In the genomic region with DNA sequence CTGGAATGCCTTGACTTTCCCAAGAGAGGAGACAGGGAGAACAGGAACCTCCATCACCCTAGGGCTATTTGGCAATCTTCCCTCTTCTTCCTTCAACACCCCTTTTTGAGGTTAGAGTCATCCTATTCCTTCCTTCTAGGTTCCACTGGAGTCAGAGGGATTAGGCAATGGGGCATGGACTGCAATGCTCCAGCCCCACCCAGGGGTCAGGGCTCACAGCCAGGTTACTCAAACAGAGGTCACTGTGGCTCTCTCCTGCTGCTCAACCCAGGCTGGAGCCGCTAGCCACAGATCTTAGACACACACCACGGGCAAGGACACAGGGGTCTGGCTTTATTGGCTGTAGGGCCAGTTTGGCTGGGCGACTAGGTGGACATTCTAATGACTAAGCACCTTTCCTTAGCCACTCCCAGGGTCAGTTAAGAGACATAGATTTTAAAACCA, we compare ENCODE assay signal across 13 cellular contexts.
A peak's percentile ranks its signal among the peaks of the same experiment; 100 is the strongest.
DNase-seq lines count a peak whose midpoint lies in the region; ATAC-seq, FAIRE-seq and TF ChIP-seq lines count a peak whose summit lies in the region.
"Had no signal": no experiment of that assay in that cellular context is flagged by ENCODE, and none has a peak within 500 bp of the region (broad histone marks: within the 10 kb centered on the region; RNA-seq: fewer than 3 reads in every experiment).

No MANE protein-coding gene starts in this region.

- H3K36me3 Mint-ChIP-seq in CD14-positive monocyte: no peaks in the 10 kb centered on the region
- H3K36me3 Mint-ChIP-seq in activated naive CD4-positive, alpha-beta T cell treated with anti-CD3 and anti-CD28 coated beads, Interleukin-2, amount 50 U/mL, for 72 hours: no peaks in the 10 kb centered on the region
- H3K36me3 Mint-ChIP-seq: brain had no signal

- TF ChIP-seq CTCF in CD14-positive monocyte (IDR thresholded peaks at IDR 0.05) (no peak), H1 (IDR thresholded peaks at IDR 0.05; ENCODE audit: control extremely low read depth in 1 of 3, insufficient read depth in 1 of 3, low read depth in 1 of 3, low read length in 3 of 3) (no peak)

- H2BK15ac ChIP-seq in H1 (ENCODE audit: low read length): no peak overlapping the region
- no peak overlapping the region for H2BK15ac ChIP-seq in mesendoderm (replicated peaks; ENCODE audit: low read depth)

- H4K91ac ChIP-seq in H1 (replicated peaks; ENCODE audit: insufficient read length, low read length): no peak overlapping the region

- H3K56ac ChIP-seq in H1 (replicated peaks; ENCODE audit: insufficient read length, low read depth, low read length) (no peak overlapping the region), mesendoderm (ENCODE audit: low read length) (peak overlapping the region; percentile 57)

- H3K9me3 Mint-ChIP-seq in CD14-positive monocyte: no peaks in the 10 kb centered on the region
- peaks cover 0 to 5% of the 10 kb centered on the region in 2 donors for H3K9me3 Mint-ChIP-seq in activated naive CD4-positive, alpha-beta T cell treated with anti-CD3 and anti-CD28 coated beads, Interleukin-2, amount 50 U/mL, for 72 hours

- H2BK5ac ChIP-seq in H1 (ENCODE audit: low read depth, low read length): no peak overlapping the region
- no peak overlapping the region for H2BK5ac ChIP-seq in mesendoderm (ENCODE audit: low read length)

- CTCF ChIA-PET in H1 (lab: Charles Lee; ENCODE audit: partially characterized antibody): interaction anchor here (0.8 kb wide), 1 partner anchor 275 kb away, joined by 3 read pairs; no protein-coding TSS in a partner anchor

- H4K5ac ChIP-seq in H1 (ENCODE audit: insufficient read length, low read depth, low read length): no peak overlapping the region
- no peak overlapping the region for H4K5ac ChIP-seq in mesendoderm (ENCODE audit: low read length)

- TF ChIP-seq EP300 in H1 (IDR thresholded peaks at IDR 0.05; ENCODE audit: borderline replicate concordance in 1 of 2, low read depth in 2 of 2, low read length in 2 of 2): no peak

- H3K9ac ChIP-seq in H1 (replicated peaks in 1 of 4; ENCODE audit: extremely low read depth in 1 of 4, low read depth in 3 of 4, low read length in 3 of 4) (no peak overlapping the region), mesendoderm (ENCODE audit: low read length) (no peak overlapping the region)

- no peaks in the 10 kb centered on the region for H3K23me2 ChIP-seq in H1 (ENCODE audit: low read depth, low read length)

- H3K4me1 ChIP-seq in H1 (replicated peaks in 1 of 4; ENCODE audit: control insufficient read depth in 3 of 4, insufficient read depth in 4 of 4, low read length in 3 of 4): no peaks in the 10 kb centered on the region
- no peaks in the 10 kb centered on the region for H3K4me1 ChIP-seq in mesendoderm (ENCODE audit: control insufficient read depth, low read depth, low read length)

- intact Hi-C loops in CD14-positive monocyte (cut with micrococcal nuclease): no loop called here

- H3K27ac ChIP-seq in H1 (ENCODE audit: low read depth, low read length) (no peak overlapping the region), mesendoderm (ENCODE audit: low read depth, low read length) (no peak overlapping the region)

- POLR2A ChIA-PET in H1 (lab: Charles Lee; ENCODE audit: partially characterized antibody): no interaction called here

- H4K8ac ChIP-seq in H1 (ENCODE audit: extremely low read depth, insufficient read depth, low read length) (no peak overlapping the region), mesendoderm (ENCODE audit: low read depth, low read length) (no peak overlapping the region)

- no peak overlapping the region for H3K4ac ChIP-seq in H1 (replicated peaks; ENCODE audit: insufficient read length, low read depth, low read length)
- H3K4ac ChIP-seq in mesendoderm (ENCODE audit: low read depth, low read length): no peak overlapping the region

- H3K23ac ChIP-seq in H1 (ENCODE audit: insufficient read length) (no peak overlapping the region), mesendoderm (ENCODE audit: low read length) (no peak overlapping the region)

- H3K36me3 ChIP-seq in H1 (ENCODE audit: control insufficient read depth in 2 of 4, insufficient read depth in 4 of 4, low read length in 3 of 4) (no peaks in the 10 kb centered on the region; a peak in 1 of 8 replicates), mesendoderm (ENCODE audit: control insufficient read depth, insufficient read depth, low read length) (no peaks in the 10 kb centered on the region)

- no peaks in the 10 kb centered on the region for H3K79me1 ChIP-seq in H1 (ENCODE audit: low read depth, low read length)
- no peaks in the 10 kb centered on the region for H3K79me1 ChIP-seq in mesendoderm (ENCODE audit: low read length)

- H3K18ac ChIP-seq in H1 (ENCODE audit: extremely low read depth, low read length) (no peak overlapping the region), mesendoderm (ENCODE audit: low read length) (no peak overlapping the region)

- no peak for ATAC-seq in activated naive CD4-positive, alpha-beta T cell treated with anti-CD3 and anti-CD28 coated beads, Interleukin-2, amount 50 U/mL, for 72 hours
- ATAC-seq in stimulated activated naive CD8-positive, alpha-beta T cell treated with anti-CD3 and anti-CD28 coated beads, Interleukin-15, Interleukin-2, amounts not matched to agents 100 U/mL and 50 U/mL, for 24 hours: no peak
- ATAC-seq in GM21515 (IDR thresholded peaks at IDR 0.05; ENCODE audit: unreplicated experiment): no peak

- no peak for FAIRE-seq in H1 (lab: Jason Lieb, UNC)

- H3K27me3 Mint-ChIP-seq in CD14-positive monocyte (ENCODE audit: low read depth in 3 of 3): peaks cover 0 to 2% (median 0%) of the 10 kb centered on the region in 3 donors
- H3K27me3 Mint-ChIP-seq: brain had no signal

- H3K4me3 ChIP-seq in H1 (ENCODE audit: extremely low read depth in 1 of 4, insufficient read depth in 2 of 4, low read depth in 3 of 4, low read length in 4 of 4): no peak overlapping the region
- H3K4me3 ChIP-seq in mesendoderm (ENCODE audit: low read length): no peak overlapping the region

- peak overlapping the region; percentile 28 to 78 for H3K4me3 Mint-ChIP-seq in CD14-positive monocyte
- H3K4me3 Mint-ChIP-seq: B cell, brain had no signal

- no peak overlapping the region for H3K14ac ChIP-seq in H1 (ENCODE audit: insufficient read length)

- H2BK120ac ChIP-seq in H1 (replicated peaks; ENCODE audit: low read depth, low read length) (no peak overlapping the region), mesendoderm (ENCODE audit: low read depth, low read length) (no peak overlapping the region)

- peak overlapping the region; percentile 88 to 97 (median 92) for H3K27ac Mint-ChIP-seq in CD14-positive monocyte
- no peak overlapping the region for H3K27ac Mint-ChIP-seq in activated naive CD4-positive, alpha-beta T cell treated with anti-CD3 and anti-CD28 coated beads, Interleukin-2, amount 50 U/mL, for 72 hours
- H3K27ac Mint-ChIP-seq: B cell, brain had no signal

- H2BK12ac ChIP-seq in H1 (ENCODE audit: low read depth, low read length): no peak overlapping the region

- TF ChIP-seq POLR2A in H1 (IDR thresholded peaks at IDR 0.05; ENCODE audit: control extremely low read depth in 1 of 2, low read depth in 2 of 2, low read length in 2 of 2): no peak

- peak; percentile 15 to 28; a peak in 3 of 4 replicates for TF ChIP-seq RAD21 in H1 (IDR thresholded peaks at IDR 0.05 in 1 of 2, conservative IDR thresholded peaks at IDR 0.05 in 1 of 2; ENCODE audit: low read depth in 2 of 2, low read length in 2 of 2)

- H2AFZ ChIP-seq in H1 (ENCODE audit: low read length): no peak overlapping the region

- H3K79me2 ChIP-seq in H1 (ENCODE audit: control insufficient read depth in 1 of 2, insufficient read depth in 2 of 2, low read length in 2 of 2) (no peaks in the 10 kb centered on the region), mesendoderm (ENCODE audit: control insufficient read depth, insufficient read depth, low read length) (no peaks in the 10 kb centered on the region)

- H4K20me1 ChIP-seq in H1 (replicated peaks in 1 of 2; ENCODE audit: control insufficient read depth in 1 of 2, insufficient read depth in 2 of 2, low read length in 2 of 2): no peaks in the 10 kb centered on the region

- H3K27me3 ChIP-seq in H1 (replicated peaks in 1 of 4; ENCODE audit: control insufficient read depth in 3 of 4, extremely low read depth in 1 of 4, insufficient read depth in 3 of 4, low read length in 3 of 4) (no peaks in the 10 kb centered on the region), mesendoderm (ENCODE audit: insufficient read depth, low read length, poor library complexity) (no peaks in the 10 kb centered on the region)

- no peak overlapping the region for H2BK20ac ChIP-seq in H1 (ENCODE audit: low read length)

- no peaks in the 10 kb centered on the region for H3K9me3 ChIP-seq in H1 (ENCODE audit: insufficient read depth in 2 of 2, low read depth in 1 of 2, low read length in 1 of 2)

- H3K4me2 ChIP-seq in H1 (ENCODE audit: insufficient read depth in 1 of 2, low read depth in 2 of 2, low read length in 2 of 2) (no peak overlapping the region), mesendoderm (ENCODE audit: low read length) (no peak overlapping the region)

- peaks cover 72% of the 10 kb centered on the region for H3K4me1 Mint-ChIP-seq in CD14-positive monocyte
- H3K4me1 Mint-ChIP-seq: brain had no signal

- no peak overlapping the region for H2AK5ac ChIP-seq in H1 (ENCODE audit: low read depth, low read length)
- no peak overlapping the region for H2AK5ac ChIP-seq in mesendoderm (ENCODE audit: low read length)

- peak; percentile 83 for DNase-seq in CD14-positive monocyte (ENCODE audit: low spot score)
- DNase-seq in MV-4-11 (lab: John Stamatoyannopoulos, UW): peak; percentile 67
- DNase-seq in H1 (ENCODE audit: low read depth in 1 of 2, low spot score in 2 of 2): no peak
- peak; percentile 26 for DNase-seq in mesendoderm
- DNase-seq in activated naive CD4-positive, alpha-beta T cell treated with anti-CD3 and anti-CD28 coated beads, Interleukin-2, amount 50 U/mL, for 72 hours (ENCODE audit: low spot score in 2 of 2): no peak
- DNase-seq in NCI-H82 treated with DMSO at 0.1 percent for 48 hours (lab: John Stamatoyannopoulos, UW; ENCODE audit: unreplicated experiment): no peak
- no peak for DNase-seq in stimulated activated naive CD8-positive, alpha-beta T cell treated with anti-CD3 and anti-CD28 coated beads, Interleukin-15, Interleukin-2, amounts not matched to agents 100 U/mL and 50 U/mL, for 24 hours
- DNase-seq: glutamatergic neuron, NCI-H187, SHP77 had no signal

- WGBS in H1 (ENCODE audit: extremely low coverage in 1 of 2, insufficient coverage in 1 of 2, insufficient read length in 1 of 2, insufficient replicate concordance in 2 of 2, low coverage in 1 of 2, low lambda C conversion rate in 2 of 2, missing lambda C conversion rate in 1 of 2), 2 experiments: 88% methylated on average over 3 of the region's 3 CpGs; no CpG with 5 or more reads in 1 of the 2 experiments
- no CpG with 5 or more reads among the region's 3 CpGs for WGBS in mesendoderm (ENCODE audit: extremely low coverage, insufficient coverage, low lambda C conversion rate)

TF ChIP-seq in H1, 55 proteins besides CTCF, POLR2A, EP300 and RAD21 (continues in another document):
- no peak for TF ChIP-seq SP2 (IDR thresholded peaks at IDR 0.05; ENCODE audit: low read length)
- TF ChIP-seq SIN3A (conservative IDR thresholded peaks at IDR 0.05 in 1 of 2, IDR thresholded peaks at IDR 0.05 in 1 of 2; ENCODE audit: low read depth in 1 of 2, low read length in 2 of 2): no peak
- no peak for TF ChIP-seq JUN (IDR thresholded peaks at IDR 0.05; ENCODE audit: low read depth, low read length)
- no peak for TF ChIP-seq GABPA (IDR thresholded peaks at IDR 0.05; ENCODE audit: borderline replicate concordance, insufficient read depth, low read length)

Comparison
In these comparisons a context has a peak if more than half of its experiments do, and no peak if none do; other contexts are left out.
1. DNase-seq: peak in CD14-positive monocyte (single experiment), MV-4-11 (single experiment) and mesendoderm (single experiment); none in H1 (0 of 2), activated naive CD4-positive, alpha-beta T cell treated with anti-CD3 and anti-CD28 coated beads, Interleukin-2, amount 50 U/mL, for 72 hours (0 of 2), NCI-H82 treated with DMSO at 0.1 percent for 48 hours (single experiment) and stimulated activated naive CD8-positive, alpha-beta T cell treated with anti-CD3 and anti-CD28 coated beads, Interleukin-15, Interleukin-2, amounts not matched to agents 100 U/mL and 50 U/mL, for 24 hours (single experiment).
2. H3K27ac Mint-ChIP-seq: peak in CD14-positive monocyte (7 of 7); none in activated naive CD4-positive, alpha-beta T cell treated with anti-CD3 and anti-CD28 coated beads, Interleukin-2, amount 50 U/mL, for 72 hours (0 of 2).